In genomic region chr1:4425892-4426291, GRCh38 we compare ENCODE assay signal across 20 cellular contexts.
DNase-seq lines count a peak whose midpoint lies in the region; ATAC-seq and TF ChIP-seq lines count a peak whose summit lies in the region.
"Had no signal": no experiment of that assay in that cellular context is flagged by ENCODE, and none has a peak within 500 bp of the region (broad histone marks: within the 10 kb centered on the region; RNA-seq: fewer than 3 reads in every experiment).

No MANE protein-coding gene starts in this region.

- H3K79me2 ChIP-seq in DND-41 (ENCODE audit: insufficient read depth, low read length), result no peaks in the 10 kb centered on the region
- H3K79me2 ChIP-seq in hepatocyte, result no peaks in the 10 kb centered on the region

- H3K9me2 ChIP-seq in hepatocyte (replicated peaks; ENCODE audit: insufficient read depth), result no peaks in the 10 kb centered on the region

- H3K4me3 ChIP-seq in DND-41 (ENCODE audit: low read depth in 1 of 2, low read length in 2 of 2), result no peak overlapping the region
- no peak overlapping the region for H3K4me3 ChIP-seq in NB4 (ENCODE audit: low read depth, low read length)
- no peak overlapping the region for H3K4me3 ChIP-seq in hepatocyte
- H3K4me3 ChIP-seq: pancreas, Peyer's patch had no signal

- no peak overlapping the region for H3K27ac ChIP-seq in DND-41 (ENCODE audit: low read length)
- no peak overlapping the region for H3K27ac ChIP-seq in hepatocyte
- H3K27ac ChIP-seq: HL-60, pancreas, Peyer's patch had no signal

- peaks cover 14% of the 10 kb centered on the region for H3K9me3 ChIP-seq in DND-41 (ENCODE audit: insufficient read depth, low read length, severe bottlenecking)
- no peaks in the 10 kb centered on the region for H3K9me3 ChIP-seq in hepatocyte (ENCODE audit: low read depth)
- H3K9me3 ChIP-seq: pancreas, Peyer's patch had no signal

- ATAC-seq in DND-41 (ENCODE audit: insufficient read depth, low read depth), result no peak
- no peak for ATAC-seq in left ventricle myocardium superior
- ATAC-seq: pancreas; stimulated activated effector memory CD8-positive, alpha-beta T cell treated with anti-CD3 and anti-CD28 coated beads, Interleukin-12 subunit alpha, Interleukin-12 subunit beta, amount 100 ng/mL, for 72 hours had no signal

- TF ChIP-seq POLR2A in NB4 (IDR thresholded peaks at IDR 0.05; ENCODE audit: extremely low read depth, insufficient read length), result no peak

- H3K36me3 ChIP-seq in DND-41 (ENCODE audit: insufficient read depth, low read length) (no peaks in the 10 kb centered on the region), hepatocyte (replicated peaks; ENCODE audit: insufficient read depth, low read depth) (no peaks in the 10 kb centered on the region)
- H3K36me3 ChIP-seq: pancreas, Peyer's patch had no signal

- DNase-seq in NCI-H748 (lab: John Stamatoyannopoulos, UW; ENCODE audit: unreplicated experiment) (peak; percentile 7), NCI-H748 treated with DMSO at 0.1 percent for 48 hours (lab: John Stamatoyannopoulos, UW) (no peak), DND-41 (peak; percentile 13), NB4 (ENCODE audit: low read depth) (peak; percentile 3), hepatocyte (ENCODE audit: low spot score) (peak; percentile 20), left ventricle myocardium superior (no peak), NCI-H510A (lab: John Stamatoyannopoulos, UW) (no peak), HuH-7.5 (ENCODE audit: low spot score) (no peak)
- DNase-seq: ACHN; activated CD4-positive, CD25-positive, alpha-beta regulatory T cell; activated naive CD8-positive, alpha-beta T cell treated with anti-CD3 and anti-CD28 coated beads, Interleukin-2, amount 10 ng/mL, durations not matched to agents 7 days and 5 days; activated T-cell treated with anti-CD3 and anti-CD28 coated beads for 4 hours; CD8-positive, alpha-beta memory T cell; kidney glomerular epithelial cell; NCI-H1694 treated with DMSO at 0.1 percent for 48 hours; NCI-H510A treated with DMSO at 0.1 percent for 48 hours; Peyer's patch had no signal

- no peak overlapping the region for H2AFZ ChIP-seq in DND-41 (ENCODE audit: low read depth, low read length)
- no peak overlapping the region for H2AFZ ChIP-seq in hepatocyte

- H3K9ac ChIP-seq in DND-41 (ENCODE audit: low read depth, low read length), result no peak overlapping the region

- H3K4me2 ChIP-seq in DND-41 (ENCODE audit: insufficient read depth, low read length) (no peak overlapping the region), hepatocyte (no peak overlapping the region)

- no peaks in the 10 kb centered on the region for H3K27me3 ChIP-seq in DND-41 (ENCODE audit: insufficient read depth, low read length, poor library complexity)
- no peaks in the 10 kb centered on the region for H3K27me3 ChIP-seq in hepatocyte
- H3K27me3 ChIP-seq: pancreas, Peyer's patch had no signal

- WGBS in hepatocyte (ENCODE audit: low lambda C conversion rate, missing lambda C conversion rate), result 87% methylated on average over 8 of the region's 11 CpGs

- H3K4me1 ChIP-seq in DND-41 (ENCODE audit: insufficient read depth, low read length) (no peaks in the 10 kb centered on the region), hepatocyte (ENCODE audit: insufficient read depth) (no peaks in the 10 kb centered on the region)
- H3K4me1 ChIP-seq: pancreas, Peyer's patch had no signal

- intact Hi-C loops in left ventricle myocardium superior (cut with micrococcal nuclease), result loop anchor here (10.0 kb wide), 1 partner anchor 169 kb away; no protein-coding TSS in a partner anchor

- H4K20me1 ChIP-seq in DND-41 (ENCODE audit: insufficient read depth, low read length), result no peaks in the 10 kb centered on the region
- no peaks in the 10 kb centered on the region for H4K20me1 ChIP-seq in hepatocyte (ENCODE audit: insufficient read depth, poor library complexity, severe bottlenecking)

- no peak for TF ChIP-seq CTCF in DND-41 (IDR thresholded peaks at IDR 0.05; ENCODE audit: borderline replicate concordance, extremely low read depth, low read length, poor library complexity, severe bottlenecking)
- no peak for TF ChIP-seq CTCF in NB4 (IDR thresholded peaks at IDR 0.05; ENCODE audit: low read depth, low read length)
- TF ChIP-seq CTCF in hepatocyte (IDR thresholded peaks at IDR 0.05; ENCODE audit: poor library complexity), result no peak

Comparison
In these comparisons a context has a peak if more than half of its experiments do, and no peak if none do; other contexts are left out.
1. DNase-seq: peak in NCI-H748 (single experiment), DND-41 (single experiment), NB4 (single experiment) and hepatocyte (single experiment); none in NCI-H748 treated with DMSO at 0.1 percent for 48 hours (single experiment), left ventricle myocardium superior (single experiment), NCI-H510A (single experiment) and HuH-7.5 (single experiment).